ENCODE assay signal across 1 cellular context in the genomic region with DNA sequence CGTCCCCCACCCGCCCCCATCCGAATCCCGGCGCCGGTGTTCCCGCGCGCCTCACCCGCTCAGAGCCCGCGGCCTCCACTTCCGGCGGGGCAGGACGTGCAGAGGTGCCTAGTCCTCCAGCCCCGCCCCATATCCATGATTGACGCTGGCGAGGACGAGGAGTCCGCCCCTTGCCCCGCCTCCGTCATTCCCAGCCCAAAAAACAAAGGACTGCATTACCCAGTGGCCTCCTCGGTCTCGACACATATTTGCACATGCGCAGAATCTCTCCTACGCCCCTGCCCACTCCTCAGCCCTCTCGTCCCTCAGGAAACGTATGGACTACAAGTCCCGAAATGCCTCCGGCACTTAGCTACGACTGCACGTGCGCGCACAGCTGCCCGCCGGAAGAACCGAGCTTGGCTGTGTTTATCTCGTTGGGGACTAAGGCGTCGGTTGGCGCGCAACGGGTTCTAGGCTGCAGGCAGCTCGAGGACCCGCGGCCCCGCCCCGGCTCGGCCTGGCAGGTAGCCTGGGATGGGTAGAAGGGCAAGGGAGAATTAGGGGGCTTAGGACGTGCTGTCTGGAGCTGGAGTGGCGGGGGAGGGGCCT.
TF ChIP-seq lines count a peak whose summit lies in the region.

A gene with protein sequence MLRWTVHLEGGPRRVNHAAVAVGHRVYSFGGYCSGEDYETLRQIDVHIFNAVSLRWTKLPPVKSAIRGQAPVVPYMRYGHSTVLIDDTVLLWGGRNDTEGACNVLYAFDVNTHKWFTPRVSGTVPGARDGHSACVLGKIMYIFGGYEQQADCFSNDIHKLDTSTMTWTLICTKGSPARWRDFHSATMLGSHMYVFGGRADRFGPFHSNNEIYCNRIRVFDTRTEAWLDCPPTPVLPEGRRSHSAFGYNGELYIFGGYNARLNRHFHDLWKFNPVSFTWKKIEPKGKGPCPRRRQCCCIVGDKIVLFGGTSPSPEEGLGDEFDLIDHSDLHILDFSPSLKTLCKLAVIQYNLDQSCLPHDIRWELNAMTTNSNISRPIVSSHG (plus strand): TSS at position 407 of the 591 bp plus-strand sequence. CDS start 2,944 bp downstream, outside the sequence.
Gene MEA1 (minus strand): TSS at position 104 of the 591 bp plus-strand sequence. CDS start 133 bp downstream, outside the sequence.

TF ChIP-seq in HepG2, 621 proteins besides CTCF, POLR2A, EP300 and RAD21 (continued from another document and continues in another):
- TF ChIP-seq, protein P1, sequence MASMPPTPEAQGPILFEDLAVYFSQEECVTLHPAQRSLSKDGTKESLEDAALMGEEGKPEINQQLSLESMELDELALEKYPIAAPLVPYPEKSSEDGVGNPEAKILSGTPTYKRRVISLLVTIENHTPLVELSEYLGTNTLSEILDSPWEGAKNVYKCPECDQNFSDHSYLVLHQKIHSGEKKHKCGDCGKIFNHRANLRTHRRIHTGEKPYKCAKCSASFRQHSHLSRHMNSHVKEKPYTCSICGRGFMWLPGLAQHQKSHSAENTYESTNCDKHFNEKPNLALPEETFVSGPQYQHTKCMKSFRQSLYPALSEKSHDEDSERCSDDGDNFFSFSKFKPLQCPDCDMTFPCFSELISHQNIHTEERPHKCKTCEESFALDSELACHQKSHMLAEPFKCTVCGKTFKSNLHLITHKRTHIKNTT (CRISPR knock-in tag; IDR thresholded peaks at IDR 0.05) = no peak
- no peak for TF ChIP-seq NFATC3 (CRISPR knock-in tag; IDR thresholded peaks at IDR 0.05)
- TF ChIP-seq ZKSCAN1 (IDR thresholded peaks at IDR 0.05; ENCODE audit: low read length) = no peak
- peak; percentile 34; the same call in 1 of the 2 replicates for TF ChIP-seq ZNF567 (CRISPR knock-in tag; IDR thresholded peaks at IDR 0.05; ENCODE audit: borderline replicate concordance)
- TF ChIP-seq ZNF841 (CRISPR knock-in tag; IDR thresholded peaks at IDR 0.05; ENCODE audit: borderline replicate concordance) = no peak
- no peak for TF ChIP-seq ZNF354B (CRISPR knock-in tag; IDR thresholded peaks at IDR 0.05)
- TF ChIP-seq CSRNP1 (CRISPR knock-in tag; IDR thresholded peaks at IDR 0.05) = no peak
- TF ChIP-seq RFX1 (IDR thresholded peaks at IDR 0.05) = no peak; the same call in 1 of the 2 replicates
- no peak for TF ChIP-seq CC2D1A (CRISPR knock-in tag; IDR thresholded peaks at IDR 0.05)
- TF ChIP-seq, protein P2, sequence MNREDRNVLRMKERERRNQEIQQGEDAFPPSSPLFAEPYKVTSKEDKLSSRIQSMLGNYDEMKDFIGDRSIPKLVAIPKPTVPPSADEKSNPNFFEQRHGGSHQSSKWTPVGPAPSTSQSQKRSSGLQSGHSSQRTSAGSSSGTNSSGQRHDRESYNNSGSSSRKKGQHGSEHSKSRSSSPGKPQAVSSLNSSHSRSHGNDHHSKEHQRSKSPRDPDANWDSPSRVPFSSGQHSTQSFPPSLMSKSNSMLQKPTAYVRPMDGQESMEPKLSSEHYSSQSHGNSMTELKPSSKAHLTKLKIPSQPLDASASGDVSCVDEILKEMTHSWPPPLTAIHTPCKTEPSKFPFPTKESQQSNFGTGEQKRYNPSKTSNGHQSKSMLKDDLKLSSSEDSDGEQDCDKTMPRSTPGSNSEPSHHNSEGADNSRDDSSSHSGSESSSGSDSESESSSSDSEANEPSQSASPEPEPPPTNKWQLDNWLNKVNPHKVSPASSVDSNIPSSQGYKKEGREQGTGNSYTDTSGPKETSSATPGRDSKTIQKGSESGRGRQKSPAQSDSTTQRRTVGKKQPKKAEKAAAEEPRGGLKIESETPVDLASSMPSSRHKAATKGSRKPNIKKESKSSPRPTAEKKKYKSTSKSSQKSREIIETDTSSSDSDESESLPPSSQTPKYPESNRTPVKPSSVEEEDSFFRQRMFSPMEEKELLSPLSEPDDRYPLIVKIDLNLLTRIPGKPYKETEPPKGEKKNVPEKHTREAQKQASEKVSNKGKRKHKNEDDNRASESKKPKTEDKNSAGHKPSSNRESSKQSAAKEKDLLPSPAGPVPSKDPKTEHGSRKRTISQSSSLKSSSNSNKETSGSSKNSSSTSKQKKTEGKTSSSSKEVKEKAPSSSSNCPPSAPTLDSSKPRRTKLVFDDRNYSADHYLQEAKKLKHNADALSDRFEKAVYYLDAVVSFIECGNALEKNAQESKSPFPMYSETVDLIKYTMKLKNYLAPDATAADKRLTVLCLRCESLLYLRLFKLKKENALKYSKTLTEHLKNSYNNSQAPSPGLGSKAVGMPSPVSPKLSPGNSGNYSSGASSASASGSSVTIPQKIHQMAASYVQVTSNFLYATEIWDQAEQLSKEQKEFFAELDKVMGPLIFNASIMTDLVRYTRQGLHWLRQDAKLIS (CRISPR knock-in tag; IDR thresholded peaks at IDR 0.05) = no peak
- no peak for TF ChIP-seq SOX6 (IDR thresholded peaks at IDR 0.05)
- peak; percentile 56; the same call in 1 of the 2 replicates for TF ChIP-seq SOX6 (CRISPR knock-in tag; IDR thresholded peaks at IDR 0.05)
- TF ChIP-seq, protein P3, sequence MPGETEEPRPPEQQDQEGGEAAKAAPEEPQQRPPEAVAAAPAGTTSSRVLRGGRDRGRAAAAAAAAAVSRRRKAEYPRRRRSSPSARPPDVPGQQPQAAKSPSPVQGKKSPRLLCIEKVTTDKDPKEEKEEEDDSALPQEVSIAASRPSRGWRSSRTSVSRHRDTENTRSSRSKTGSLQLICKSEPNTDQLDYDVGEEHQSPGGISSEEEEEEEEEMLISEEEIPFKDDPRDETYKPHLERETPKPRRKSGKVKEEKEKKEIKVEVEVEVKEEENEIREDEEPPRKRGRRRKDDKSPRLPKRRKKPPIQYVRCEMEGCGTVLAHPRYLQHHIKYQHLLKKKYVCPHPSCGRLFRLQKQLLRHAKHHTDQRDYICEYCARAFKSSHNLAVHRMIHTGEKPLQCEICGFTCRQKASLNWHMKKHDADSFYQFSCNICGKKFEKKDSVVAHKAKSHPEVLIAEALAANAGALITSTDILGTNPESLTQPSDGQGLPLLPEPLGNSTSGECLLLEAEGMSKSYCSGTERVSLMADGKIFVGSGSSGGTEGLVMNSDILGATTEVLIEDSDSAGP (CRISPR knock-in tag; IDR thresholded peaks at IDR 0.05; ENCODE audit: borderline replicate concordance) = no peak; the same call in none of the 2 replicates
- TF ChIP-seq ZBTB34 (CRISPR knock-in tag; IDR thresholded peaks at IDR 0.05) = no peak
- TF ChIP-seq ZNF282 (IDR thresholded peaks at IDR 0.05; ENCODE audit: partially characterized antibody) = no peak
- no peak for TF ChIP-seq GZF1 (CRISPR knock-in tag; IDR thresholded peaks at IDR 0.05)
- TF ChIP-seq HINFP (CRISPR knock-in tag; IDR thresholded peaks at IDR 0.05; ENCODE audit: low read depth) = peak; percentile 40; the same call in 1 of the 2 replicates
- TF ChIP-seq, protein P4, sequence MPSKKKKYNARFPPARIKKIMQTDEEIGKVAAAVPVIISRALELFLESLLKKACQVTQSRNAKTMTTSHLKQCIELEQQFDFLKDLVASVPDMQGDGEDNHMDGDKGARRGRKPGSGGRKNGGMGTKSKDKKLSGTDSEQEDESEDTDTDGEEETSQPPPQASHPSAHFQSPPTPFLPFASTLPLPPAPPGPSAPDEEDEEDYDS (CRISPR knock-in tag; IDR thresholded peaks at IDR 0.05) = peak; percentile 99
- peak; percentile 23; the same call in 1 of the 2 replicates for TF ChIP-seq NCOA2 (CRISPR knock-in tag; IDR thresholded peaks at IDR 0.05)
- TF ChIP-seq, protein P5, sequence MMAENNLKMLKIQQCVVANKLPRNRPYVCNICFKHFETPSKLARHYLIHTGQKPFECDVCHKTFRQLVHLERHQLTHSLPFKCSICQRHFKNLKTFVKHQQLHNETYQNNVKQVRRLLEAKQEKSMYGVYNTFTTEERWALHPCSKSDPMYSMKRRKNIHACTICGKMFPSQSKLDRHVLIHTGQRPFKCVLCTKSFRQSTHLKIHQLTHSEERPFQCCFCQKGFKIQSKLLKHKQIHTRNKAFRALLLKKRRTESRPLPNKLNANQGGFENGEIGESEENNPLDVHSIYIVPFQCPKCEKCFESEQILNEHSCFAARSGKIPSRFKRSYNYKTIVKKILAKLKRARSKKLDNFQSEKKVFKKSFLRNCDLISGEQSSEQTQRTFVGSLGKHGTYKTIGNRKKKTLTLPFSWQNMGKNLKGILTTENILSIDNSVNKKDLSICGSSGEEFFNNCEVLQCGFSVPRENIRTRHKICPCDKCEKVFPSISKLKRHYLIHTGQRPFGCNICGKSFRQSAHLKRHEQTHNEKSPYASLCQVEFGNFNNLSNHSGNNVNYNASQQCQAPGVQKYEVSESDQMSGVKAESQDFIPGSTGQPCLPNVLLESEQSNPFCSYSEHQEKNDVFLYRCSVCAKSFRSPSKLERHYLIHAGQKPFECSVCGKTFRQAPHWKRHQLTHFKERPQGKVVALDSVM (CRISPR knock-in tag; IDR thresholded peaks at IDR 0.05) = peak; percentile 73
- no peak for TF ChIP-seq KDM1A (CRISPR knock-in tag; IDR thresholded peaks at IDR 0.05)
- TF ChIP-seq NCOR1 (IDR thresholded peaks at IDR 0.05; ENCODE audit: borderline replicate concordance, low read length) = peak; percentile 18; the same call in 1 of the 2 replicates
- TF ChIP-seq FOXO1 (CRISPR knock-in tag; IDR thresholded peaks at IDR 0.05) = peak; percentile 93
- TF ChIP-seq HDAC2 (CRISPR knock-in tag; IDR thresholded peaks at IDR 0.05) = peak; percentile 72; the same call in 1 of the 2 replicates
- TF ChIP-seq MYNN (CRISPR knock-in tag; IDR thresholded peaks at IDR 0.05; ENCODE audit: low read depth) = no peak
- no peak for TF ChIP-seq LRRFIP1 (CRISPR knock-in tag; conservative IDR thresholded peaks at IDR 0.05)
- peak; percentile 36; the same call in 1 of the 2 replicates for TF ChIP-seq TBX2 (CRISPR knock-in tag; IDR thresholded peaks at IDR 0.05; ENCODE audit: borderline replicate concordance)
- TF ChIP-seq ZNF792 (CRISPR knock-in tag; IDR thresholded peaks at IDR 0.05) = peak; percentile 20; the same call in 1 of the 2 replicates
- no peak; the same call in 1 of the 2 replicates for TF ChIP-seq ZBTB25 (CRISPR knock-in tag; IDR thresholded peaks at IDR 0.05)
- no peak for TF ChIP-seq ARNT (IDR thresholded peaks at IDR 0.05)
- TF ChIP-seq SNAI1 (CRISPR knock-in tag; IDR thresholded peaks at IDR 0.05; ENCODE audit: borderline replicate concordance) = no peak
- TF ChIP-seq DPF2 (CRISPR knock-in tag; IDR thresholded peaks at IDR 0.05; ENCODE audit: borderline replicate concordance, low read depth) = no peak
